ENCODE assay signal across 16 cellular contexts in the genomic region with DNA sequence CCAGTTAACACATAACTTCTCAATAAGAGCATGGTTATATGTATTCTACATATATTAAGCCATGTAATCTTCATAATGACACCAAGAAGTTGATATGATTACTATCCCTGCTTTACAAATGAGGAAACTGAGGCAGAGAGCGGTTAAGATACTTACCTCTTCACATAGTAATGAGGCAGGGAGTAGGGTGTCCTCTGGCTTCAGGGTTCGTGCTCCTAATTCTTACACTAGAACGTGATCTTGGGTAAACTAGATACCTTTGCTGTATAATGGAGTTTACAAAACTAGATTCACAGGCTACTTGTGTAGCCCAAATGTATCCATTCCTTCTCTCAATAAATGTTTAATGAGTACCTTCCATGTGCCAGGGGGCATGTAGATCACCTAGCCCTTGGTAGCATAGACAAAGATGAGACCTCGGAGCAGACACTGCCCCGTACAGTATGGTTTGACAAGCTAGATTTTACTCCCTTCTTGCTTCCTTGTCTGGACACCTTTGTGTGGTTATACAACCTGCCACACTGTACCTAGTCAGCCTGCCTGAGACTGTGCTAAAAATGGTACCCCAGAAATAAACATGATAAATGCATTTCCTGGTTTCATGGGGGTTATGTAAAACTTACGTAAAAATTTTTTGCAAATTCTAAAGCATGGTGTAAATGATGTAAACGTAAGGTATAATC.
A peak's percentile ranks its signal among the peaks of the same experiment; 100 is the strongest.
DNase-seq lines count a peak whose midpoint lies in the region; ATAC-seq and TF ChIP-seq lines count a peak whose summit lies in the region.
"Had no signal": no experiment of that assay in that cellular context is flagged by ENCODE, and none has a peak within 500 bp of the region (broad histone marks: within the 10 kb centered on the region; RNA-seq: fewer than 3 reads in every experiment).

No MANE protein-coding gene starts in this region.

- no peaks in the 10 kb centered on the region for H4K20me1 ChIP-seq in Loucy (ENCODE audit: insufficient read depth, low read length, poor library complexity, severe bottlenecking)
- H4K20me1 ChIP-seq in PC-9 (ENCODE audit: insufficient read depth) = no peaks in the 10 kb centered on the region

- H3K4me3 Mint-ChIP-seq in activated CD4-positive, alpha-beta T cell treated with anti-CD3 and anti-CD28 coated beads, Interleukin-2, amount 10 ng/mL, durations not matched to agents 24 days and 14 days = no peak overlapping the region
- H3K4me3 Mint-ChIP-seq in naive thymus-derived CD8-positive, alpha-beta T cell = peak overlapping the region in 2 of 10 donors; percentile 16 to 31
- H3K4me3 Mint-ChIP-seq: CD4-positive, CD25-positive, alpha-beta regulatory T cell had no signal

- peak; percentile 22 for ATAC-seq in GM18517 (IDR thresholded peaks at IDR 0.05; ENCODE audit: unreplicated experiment)
- ATAC-seq in naive thymus-derived CD8-positive, alpha-beta T cell = peak; percentile 61 to 64
- ATAC-seq: PC-3 had no signal

- H3K36me3 Mint-ChIP-seq in activated CD4-positive, alpha-beta T cell treated with anti-CD3 and anti-CD28 coated beads, Interleukin-2, amount 10 ng/mL, durations not matched to agents 24 days and 14 days (ENCODE audit: low read depth) = no peaks in the 10 kb centered on the region
- H3K36me3 Mint-ChIP-seq in naive thymus-derived CD8-positive, alpha-beta T cell = no peaks in the 10 kb centered on the region
- H3K36me3 Mint-ChIP-seq: CD4-positive, CD25-positive, alpha-beta regulatory T cell had no signal

- no peak overlapping the region for H3K9ac ChIP-seq in Loucy (ENCODE audit: low read depth, low read length, poor library complexity, severe bottlenecking)

- peak; percentile 62 for DNase-seq in activated CD4-positive, alpha-beta T cell treated with anti-CD3 and anti-CD28 coated beads, Interleukin-2, amount 10 ng/mL, durations not matched to agents 24 days and 14 days
- no peak for DNase-seq in activated CD4-positive, alpha-beta T cell treated with anti-CD3 and anti-CD28 coated beads, Interleukin-2, amount 50 U/mL, for 1 hour
- no peak for DNase-seq in naive thymus-derived CD8-positive, alpha-beta T cell
- DNase-seq in GF-D8 (lab: John Stamatoyannopoulos, UW) (no peak), PC-9 (no peak)
- DNase-seq: BE2C, Caco-2, NCI-H187, NCI-H345, NCI-H524 treated with DMSO at 0.1 percent for 48 hours, PC-3 had no signal

- no peaks in the 10 kb centered on the region for H3K79me2 ChIP-seq in Loucy (ENCODE audit: insufficient read depth, low read length)
- H3K79me2 ChIP-seq in PC-9 (ENCODE audit: low read depth) = no peaks in the 10 kb centered on the region

- H3K4me1 ChIP-seq in Loucy (ENCODE audit: insufficient read depth, low read length, poor library complexity, severe bottlenecking) (no peaks in the 10 kb centered on the region), PC-9 (replicated peaks; ENCODE audit: insufficient read depth) (no peaks in the 10 kb centered on the region)
- H3K4me1 ChIP-seq: BE2C, Caco-2, HAP-1 had no signal

- no TSS peak for BruUV-seq in PC-9 (replicated peaks; lab: Mats Ljungman, UMichigan)

- no peaks in the 10 kb centered on the region for H3K27me3 Mint-ChIP-seq in activated CD4-positive, alpha-beta T cell treated with anti-CD3 and anti-CD28 coated beads, Interleukin-2, amount 10 ng/mL, durations not matched to agents 24 days and 14 days
- no peaks in the 10 kb centered on the region for H3K27me3 Mint-ChIP-seq in naive thymus-derived CD8-positive, alpha-beta T cell
- H3K27me3 Mint-ChIP-seq: CD4-positive, CD25-positive, alpha-beta regulatory T cell had no signal

- no peak overlapping the region for H3K27ac ChIP-seq in PC-9
- H3K27ac ChIP-seq: RWPE1 had no signal

- H3K9me2 ChIP-seq in Loucy (replicated peaks; ENCODE audit: low read depth, low read length) = no peaks in the 10 kb centered on the region
- H3K9me2 ChIP-seq in PC-9 (ENCODE audit: insufficient read depth) = no peaks in the 10 kb centered on the region

- H3K4me3 ChIP-seq in Loucy (ENCODE audit: low read length, poor library complexity, severe bottlenecking) (no peak overlapping the region), PC-9 (no peak overlapping the region)
- H3K4me3 ChIP-seq: HAP-1 had no signal

- CTCF ChIA-PET in PC-9 (lab: Charles Lee) = no interaction called here

- TF ChIP-seq CTCF in Loucy (conservative IDR thresholded peaks at IDR 0.05; ENCODE audit: low read length) (no peak), PC-9 (conservative IDR thresholded peaks at IDR 0.05) (no peak)

- peaks cover 9% of the 10 kb centered on the region for H3K9me3 Mint-ChIP-seq in activated CD4-positive, alpha-beta T cell treated with anti-CD3 and anti-CD28 coated beads, Interleukin-2, amount 10 ng/mL, durations not matched to agents 24 days and 14 days
- H3K9me3 Mint-ChIP-seq in naive thymus-derived CD8-positive, alpha-beta T cell = no peaks in the 10 kb centered on the region
- H3K9me3 Mint-ChIP-seq: CD4-positive, CD25-positive, alpha-beta regulatory T cell had no signal

- H3K27ac Mint-ChIP-seq in activated CD4-positive, alpha-beta T cell treated with anti-CD3 and anti-CD28 coated beads, Interleukin-2, amount 10 ng/mL, durations not matched to agents 24 days and 14 days = no peak overlapping the region
- H3K27ac Mint-ChIP-seq in naive thymus-derived CD8-positive, alpha-beta T cell = peak overlapping the region in 3 of 10 donors; percentile 15 to 59 (median 40)
- H3K27ac Mint-ChIP-seq: CD4-positive, CD25-positive, alpha-beta regulatory T cell had no signal

- H3K9me3 ChIP-seq in Loucy (ENCODE audit: insufficient read depth, low read depth, low read length) = no peaks in the 10 kb centered on the region
- H3K9me3 ChIP-seq in PC-9 (ENCODE audit: insufficient read depth, low read depth) = no peaks in the 10 kb centered on the region
- H3K9me3 ChIP-seq: BE2C, HAP-1 had no signal

- H3F3A ChIP-seq in Loucy (ENCODE audit: low read depth) = no peaks in the 10 kb centered on the region
- no peaks in the 10 kb centered on the region for H3F3A ChIP-seq in PC-9 (ENCODE audit: insufficient read depth, low read depth)

- POLR2A ChIA-PET in naive thymus-derived CD8-positive, alpha-beta T cell (lab: Charles Lee) = interaction anchor here (1.0 to 1.3 kb wide), 2 partner anchors 12 to 65 kb away, joined by 4 to 5 read pairs; no protein-coding TSS in a partner anchor
- POLR2A ChIA-PET in PC-9 (lab: Charles Lee; ENCODE audit: unreplicated experiment) = no interaction called here

- intact Hi-C loops in activated CD4-positive, alpha-beta T cell treated with anti-CD3 and anti-CD28 coated beads, Interleukin-2, amount 10 ng/mL, durations not matched to agents 24 days and 14 days (cut with micrococcal nuclease) = loop anchor here (5.0 kb wide), 1 partner anchor 82 kb away; no protein-coding TSS in a partner anchor
- intact Hi-C loops in PC-9 (cut with micrococcal nuclease; ENCODE audit: unreplicated experiment) = no loop called here

- H3K27me3 ChIP-seq in Loucy (ENCODE audit: insufficient read depth, low read length, poor library complexity, severe bottlenecking) (no peaks in the 10 kb centered on the region), PC-9 (ENCODE audit: insufficient read depth, low read depth) (no peaks in the 10 kb centered on the region)
- H3K27me3 ChIP-seq: BE2C had no signal

- H3K4me2 ChIP-seq in Loucy (ENCODE audit: low read depth, low read length, poor library complexity, severe bottlenecking) = no peak overlapping the region
- no peak overlapping the region for H3K4me2 ChIP-seq in PC-9

- H3K36me3 ChIP-seq in Loucy (ENCODE audit: insufficient read depth, low read length) (no peaks in the 10 kb centered on the region), PC-9 (ENCODE audit: low read depth) (no peaks in the 10 kb centered on the region)
- H3K36me3 ChIP-seq: BE2C, HAP-1 had no signal

- H2AFZ ChIP-seq in Loucy (ENCODE audit: low read length) = peak overlapping the region; percentile 36; the same call in 1 of the 2 replicates
- H2AFZ ChIP-seq in PC-9 = no peak overlapping the region

- H3K4me1 Mint-ChIP-seq in activated CD4-positive, alpha-beta T cell treated with anti-CD3 and anti-CD28 coated beads, Interleukin-2, amount 10 ng/mL, durations not matched to agents 24 days and 14 days = peaks cover 18% of the 10 kb centered on the region
- peaks cover 12 to 31% (median 23%) of the 10 kb centered on the region in 4 donors for H3K4me1 Mint-ChIP-seq in naive thymus-derived CD8-positive, alpha-beta T cell
